In the genomic region with DNA sequence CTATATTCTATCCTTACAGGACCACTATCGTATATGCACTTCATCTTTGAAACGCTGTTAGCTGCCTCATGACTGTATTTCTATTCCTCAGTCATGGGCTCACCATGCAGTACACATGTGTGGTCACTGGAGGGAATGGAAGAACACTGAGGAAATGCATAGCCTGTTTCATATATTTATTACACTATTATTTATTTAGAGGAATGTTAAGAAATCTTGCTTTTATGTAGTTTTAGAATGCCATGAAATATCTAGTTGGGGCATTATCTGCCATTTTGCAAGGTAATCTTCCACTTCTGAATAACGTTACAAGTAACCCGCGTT, we compare ENCODE assay signal across 1 cellular context.
TF ChIP-seq lines count a peak whose summit lies in the region.

No MANE protein-coding gene starts in this region.

TF ChIP-seq in HepG2, 621 proteins besides CTCF, POLR2A, EP300 and RAD21:
- TF ChIP-seq ASH2L (IDR thresholded peaks at IDR 0.05; ENCODE audit: insufficient read length, low read depth, low read length) (no peak), GPN1 (CRISPR knock-in tag; IDR thresholded peaks at IDR 0.05; ENCODE audit: borderline replicate concordance) (no peak), KDM4B (CRISPR knock-in tag; IDR thresholded peaks at IDR 0.05) (no peak), NR2F6 (IDR thresholded peaks at IDR 0.05) (no peak), NR2F6 (CRISPR knock-in tag; IDR thresholded peaks at IDR 0.05) (no peak), NKX3-1 (CRISPR knock-in tag; IDR thresholded peaks at IDR 0.05) (no peak), RXRA (CRISPR knock-in tag; IDR thresholded peaks at IDR 0.05) (no peak), ZNF17 (CRISPR knock-in tag; IDR thresholded peaks at IDR 0.05) (no peak), TOPORS (CRISPR knock-in tag; IDR thresholded peaks at IDR 0.05) (no peak), ZNF737 (CRISPR knock-in tag; IDR thresholded peaks at IDR 0.05; ENCODE audit: borderline replicate concordance) (no peak), ZNF605 (CRISPR knock-in tag; IDR thresholded peaks at IDR 0.05) (no peak), PAWR (CRISPR knock-in tag; IDR thresholded peaks at IDR 0.05; ENCODE audit: borderline replicate concordance) (no peak), ZNF569 (CRISPR knock-in tag; IDR thresholded peaks at IDR 0.05; ENCODE audit: borderline replicate concordance) (no peak), ZNF207 (IDR thresholded peaks at IDR 0.05; ENCODE audit: borderline replicate concordance) (no peak), NCOA2 (CRISPR knock-in tag; IDR thresholded peaks at IDR 0.05) (no peak), ZNF770 (CRISPR knock-in tag; IDR thresholded peaks at IDR 0.05) (no peak)
- TF ChIP-seq, protein P1, sequence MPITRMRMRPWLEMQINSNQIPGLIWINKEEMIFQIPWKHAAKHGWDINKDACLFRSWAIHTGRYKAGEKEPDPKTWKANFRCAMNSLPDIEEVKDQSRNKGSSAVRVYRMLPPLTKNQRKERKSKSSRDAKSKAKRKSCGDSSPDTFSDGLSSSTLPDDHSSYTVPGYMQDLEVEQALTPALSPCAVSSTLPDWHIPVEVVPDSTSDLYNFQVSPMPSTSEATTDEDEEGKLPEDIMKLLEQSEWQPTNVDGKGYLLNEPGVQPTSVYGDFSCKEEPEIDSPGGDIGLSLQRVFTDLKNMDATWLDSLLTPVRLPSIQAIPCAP (CRISPR knock-in tag; IDR thresholded peaks at IDR 0.05; ENCODE audit: low read depth): no peak
- TF ChIP-seq, protein P2, sequence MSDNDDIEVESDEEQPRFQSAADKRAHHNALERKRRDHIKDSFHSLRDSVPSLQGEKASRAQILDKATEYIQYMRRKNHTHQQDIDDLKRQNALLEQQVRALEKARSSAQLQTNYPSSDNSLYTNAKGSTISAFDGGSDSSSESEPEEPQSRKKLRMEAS (IDR thresholded peaks at IDR 0.05): no peak
- TF ChIP-seq, protein P3, sequence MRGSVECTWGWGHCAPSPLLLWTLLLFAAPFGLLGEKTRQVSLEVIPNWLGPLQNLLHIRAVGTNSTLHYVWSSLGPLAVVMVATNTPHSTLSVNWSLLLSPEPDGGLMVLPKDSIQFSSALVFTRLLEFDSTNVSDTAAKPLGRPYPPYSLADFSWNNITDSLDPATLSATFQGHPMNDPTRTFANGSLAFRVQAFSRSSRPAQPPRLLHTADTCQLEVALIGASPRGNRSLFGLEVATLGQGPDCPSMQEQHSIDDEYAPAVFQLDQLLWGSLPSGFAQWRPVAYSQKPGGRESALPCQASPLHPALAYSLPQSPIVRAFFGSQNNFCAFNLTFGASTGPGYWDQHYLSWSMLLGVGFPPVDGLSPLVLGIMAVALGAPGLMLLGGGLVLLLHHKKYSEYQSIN (CRISPR knock-in tag; IDR thresholded peaks at IDR 0.05; ENCODE audit: borderline replicate concordance): no peak
- TF ChIP-seq, protein P4, sequence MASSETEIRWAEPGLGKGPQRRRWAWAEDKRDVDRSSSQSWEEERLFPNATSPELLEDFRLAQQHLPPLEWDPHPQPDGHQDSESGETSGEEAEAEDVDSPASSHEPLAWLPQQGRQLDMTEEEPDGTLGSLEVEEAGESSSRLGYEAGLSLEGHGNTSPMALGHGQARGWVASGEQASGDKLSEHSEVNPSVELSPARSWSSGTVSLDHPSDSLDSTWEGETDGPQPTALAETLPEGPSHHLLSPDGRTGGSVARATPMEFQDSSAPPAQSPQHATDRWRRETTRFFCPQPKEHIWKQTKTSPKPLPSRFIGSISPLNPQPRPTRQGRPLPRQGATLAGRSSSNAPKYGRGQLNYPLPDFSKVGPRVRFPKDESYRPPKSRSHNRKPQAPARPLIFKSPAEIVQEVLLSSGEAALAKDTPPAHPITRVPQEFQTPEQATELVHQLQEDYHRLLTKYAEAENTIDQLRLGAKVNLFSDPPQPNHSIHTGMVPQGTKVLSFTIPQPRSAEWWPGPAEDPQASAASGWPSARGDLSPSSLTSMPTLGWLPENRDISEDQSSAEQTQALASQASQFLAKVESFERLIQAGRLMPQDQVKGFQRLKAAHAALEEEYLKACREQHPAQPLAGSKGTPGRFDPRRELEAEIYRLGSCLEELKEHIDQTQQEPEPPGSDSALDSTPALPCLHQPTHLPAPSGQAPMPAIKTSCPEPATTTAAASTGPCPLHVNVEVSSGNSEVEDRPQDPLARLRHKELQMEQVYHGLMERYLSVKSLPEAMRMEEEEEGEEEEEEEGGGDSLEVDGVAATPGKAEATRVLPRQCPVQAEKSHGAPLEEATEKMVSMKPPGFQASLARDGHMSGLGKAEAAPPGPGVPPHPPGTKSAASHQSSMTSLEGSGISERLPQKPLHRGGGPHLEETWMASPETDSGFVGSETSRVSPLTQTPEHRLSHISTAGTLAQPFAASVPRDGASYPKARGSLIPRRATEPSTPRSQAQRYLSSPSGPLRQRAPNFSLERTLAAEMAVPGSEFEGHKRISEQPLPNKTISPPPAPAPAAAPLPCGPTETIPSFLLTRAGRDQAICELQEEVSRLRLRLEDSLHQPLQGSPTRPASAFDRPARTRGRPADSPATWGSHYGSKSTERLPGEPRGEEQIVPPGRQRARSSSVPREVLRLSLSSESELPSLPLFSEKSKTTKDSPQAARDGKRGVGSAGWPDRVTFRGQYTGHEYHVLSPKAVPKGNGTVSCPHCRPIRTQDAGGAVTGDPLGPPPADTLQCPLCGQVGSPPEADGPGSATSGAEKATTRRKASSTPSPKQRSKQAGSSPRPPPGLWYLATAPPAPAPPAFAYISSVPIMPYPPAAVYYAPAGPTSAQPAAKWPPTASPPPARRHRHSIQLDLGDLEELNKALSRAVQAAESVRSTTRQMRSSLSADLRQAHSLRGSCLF (CRISPR knock-in tag; IDR thresholded peaks at IDR 0.05; ENCODE audit: borderline replicate concordance): no peak
